ENCODE assay signal across 18 cellular contexts in the genomic region with DNA sequence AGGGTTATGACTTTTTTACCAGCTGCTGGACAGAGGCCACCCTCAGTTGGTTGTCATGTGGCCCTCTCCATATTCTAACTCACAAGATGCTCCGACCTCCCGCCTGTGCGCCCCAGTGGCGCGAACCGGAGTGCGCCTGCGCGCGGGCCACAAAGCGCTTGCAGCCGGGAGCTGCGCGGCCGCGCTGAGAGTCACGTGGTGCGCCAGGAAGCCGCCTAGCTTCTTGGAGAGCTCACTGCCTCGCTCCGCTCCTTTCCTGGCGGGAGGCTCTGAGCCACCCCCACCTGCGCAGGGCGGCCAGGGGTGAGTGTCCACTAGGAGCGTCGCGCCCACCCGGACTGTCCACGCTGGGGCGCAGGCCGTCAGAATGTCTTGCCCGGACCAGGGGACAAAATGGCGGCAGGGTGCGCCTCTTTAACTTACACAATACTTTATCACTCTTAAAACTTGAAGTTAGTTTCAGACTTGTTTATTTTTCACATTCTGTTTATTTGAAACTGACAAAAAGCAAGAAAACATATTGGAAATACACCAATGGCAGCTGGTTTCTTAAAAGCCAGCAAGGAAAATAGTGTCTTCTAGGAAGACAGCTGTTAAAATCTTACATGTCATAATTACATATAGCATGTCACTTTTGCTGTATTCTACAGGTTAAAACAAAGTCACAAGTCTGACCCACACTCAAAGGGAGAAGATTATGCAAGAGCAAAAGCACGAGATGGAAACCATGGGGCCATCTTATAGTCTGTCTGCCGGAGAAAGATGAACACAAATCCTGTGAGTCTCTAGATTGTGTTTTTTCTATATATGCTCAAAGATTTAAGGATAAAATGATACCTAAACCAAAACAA.
"Had no signal": no experiment of that assay in that cellular context is flagged by ENCODE, and none has a peak within 500 bp of the region (broad histone marks: within the 10 kb centered on the region; RNA-seq: fewer than 3 reads in every experiment).

No MANE protein-coding gene starts in this region.

- H3K4me3 ChIP-seq: cardiac muscle cell, dorsolateral prefrontal cortex, hepatocyte, pancreas, transverse colon had no signal

- H3K27ac ChIP-seq: cardiac muscle cell, dorsolateral prefrontal cortex, hepatocyte, pancreas, transverse colon had no signal

- H3K9me3 ChIP-seq: transverse colon had no signal

- H3K27me3 ChIP-seq: cardiac muscle cell, dorsolateral prefrontal cortex, hepatocyte, transverse colon had no signal

- H3K4me1 ChIP-seq: pancreas, transverse colon had no signal

- DNase-seq: activated CD4-positive, alpha-beta T cell treated with anti-CD3 and anti-CD28 coated beads, Interleukin-2, amount 50 U/mL, for 4 hours; activated CD4-positive, CD25-positive, alpha-beta regulatory T cell treated with anti-CD3 and anti-CD28 coated beads, Interleukin-2, amount 50 U/mL, for 72 hours; activated effector memory CD4-positive, alpha-beta T cell treated with Interleukin-2 at 50 U/mL for 16 hours; activated naive CD4-positive, alpha-beta T cell treated with anti-CD3 and anti-CD28 coated beads, Interleukin-2, amount 50 U/mL, for 16 hours; endodermal cell; erythroblast; islet precursor cell; stimulated activated CD4-positive, alpha-beta T cell treated with anti-CD3 and anti-CD28 coated beads, Interleukin-15, amount 100 ng/mL, for 24 hours; stimulated activated CD4-positive, alpha-beta T cell treated with anti-CD3 and anti-CD28 coated beads, Interleukin-4, amount 100 ng/mL, for 1 hour; stimulated activated naive CD4-positive, alpha-beta T cell treated with Interleukin-2 at 50 U/mL for 16 hours; substantia nigra; T-helper 1 cell; transverse colon had no signal

- ATAC-seq: naive thymus-derived CD4-positive, alpha-beta T cell had no signal

- H3K36me3 ChIP-seq: cardiac muscle cell, pancreas, transverse colon had no signal
